26 cellular contexts compared by ENCODE assay signal in genomic region chr1:88961081-88961480, GRCh38.
"Had no signal": no experiment of that assay in that cellular context is flagged by ENCODE, and none has a peak within 500 bp of the region (broad histone marks: within the 10 kb centered on the region; RNA-seq: fewer than 3 reads in every experiment).

No MANE protein-coding gene starts in this region.

- H3K4me1 ChIP-seq: ascending aorta, SJSA1 had no signal

- FAIRE-seq: RCC 7860 had no signal

- H3K4me3 ChIP-seq: ascending aorta, cardiac muscle cell, MG63, SJSA1 had no signal

- H3K4me1 Mint-ChIP-seq: brain, WTC11 had no signal

- H3K9me3 Mint-ChIP-seq: brain; T-helper 1 cell treated with Interleukin-12 subunit alpha and Interleukin-12 subunit beta and Interleukin-4 antibody, amounts not matched to agents 30 μg/mL and 1 μg/mL, for 36 hours; WTC11 had no signal

- H3K9me3 ChIP-seq: ascending aorta, MG63, SJSA1 had no signal

- H3K27me3 ChIP-seq: ascending aorta, cardiac muscle cell, MG63, SJSA1 had no signal

- H3K27ac ChIP-seq: ascending aorta, cardiac muscle cell, SJSA1 had no signal

- H3K4me3 Mint-ChIP-seq: brain; T-helper 1 cell treated with Interleukin-12 subunit alpha and Interleukin-12 subunit beta and Interleukin-4 antibody, amounts not matched to agents 30 μg/mL and 1 μg/mL, for 36 hours; WTC11 had no signal

- ATAC-seq: SK-N-SH treated with all-trans-retinoic acid at 6 μM for 48 hours, WTC11 had no signal

- H3K27ac Mint-ChIP-seq: T-helper 1 cell treated with Interleukin-12 subunit alpha and Interleukin-12 subunit beta and Interleukin-4 antibody, amounts not matched to agents 30 μg/mL and 1 μg/mL, for 36 hours; WTC11 had no signal

- DNase-seq: activated CD4-positive, alpha-beta T cell treated with anti-CD3 and anti-CD28 coated beads for 48 hours; activated CD4-positive, alpha-beta T cell treated with anti-CD3 and anti-CD28 coated beads, Interleukin-2, amount 50 U/mL, for 4 hours; activated CD4-positive, CD25-positive, alpha-beta regulatory T cell treated with anti-CD3 and anti-CD28 coated beads, Interleukin-2, amount 50 U/mL, for 72 hours; activated CD8-positive, alpha-beta memory T cell treated with anti-CD3 and anti-CD28 coated beads for 24 hours; activated naive CD4-positive, alpha-beta T cell treated with anti-CD3 and anti-CD28 coated beads, Interleukin-2, amount 50 U/mL, for 16 hours; activated T-cell treated with anti-CD3 and anti-CD28 coated beads, Interleukin-2, amount 50 U/mL, for 48 hours; amniotic stem cell; cerebellar nuclear complex; MG63; MV-4-11; NCI-H1092 treated with DMSO at 0.1 percent for 48 hours; NCI-H1417 treated with DMSO at 0.1 percent for 48 hours; NCI-H1694; NCI-H2029; NCI-H2107; NCI-H446; NCI-H524; SHP77 had no signal
